In the genomic region with DNA sequence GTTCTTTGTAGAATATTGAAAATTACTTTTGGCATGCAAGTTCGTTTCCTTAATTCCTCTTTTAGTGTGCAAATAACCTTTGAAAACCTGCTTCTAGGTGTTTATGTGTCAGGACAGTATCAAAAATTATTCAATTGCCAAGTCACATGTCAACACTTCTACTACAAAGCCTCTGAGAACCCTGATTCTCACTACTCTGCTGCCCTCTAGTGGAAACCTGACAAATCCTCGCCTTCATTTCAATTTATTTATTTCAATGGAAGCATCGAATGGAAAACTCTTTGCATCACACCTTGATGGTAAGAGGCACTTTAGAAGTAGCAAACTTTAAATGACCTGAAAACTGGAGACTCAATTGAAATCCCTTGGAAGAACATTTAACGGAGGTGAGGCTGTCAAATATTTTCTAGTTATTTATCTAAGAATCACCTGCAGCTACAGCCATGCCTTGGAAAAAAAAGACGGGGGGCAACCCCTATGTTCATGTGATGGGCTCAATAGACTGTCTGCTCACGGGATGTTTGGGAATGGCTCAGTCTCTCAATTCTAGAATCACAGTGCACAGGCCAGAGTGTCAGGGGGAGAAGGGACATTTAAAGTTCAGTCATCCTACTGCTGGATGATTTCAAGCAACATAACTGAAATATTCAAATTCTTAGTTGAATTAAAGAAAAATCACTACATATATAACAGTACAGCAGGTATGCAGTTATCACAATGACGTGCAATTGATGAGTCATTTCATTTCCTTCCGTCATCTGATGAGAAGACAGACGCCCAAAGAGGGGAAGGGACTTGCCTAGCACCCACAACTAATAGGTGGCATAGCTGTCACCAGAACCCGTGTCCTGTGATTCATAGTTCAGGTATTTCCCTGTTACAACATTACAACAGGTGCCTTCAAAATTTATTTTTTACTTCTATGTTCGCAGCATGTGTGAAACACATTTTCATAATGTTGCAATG, we compare ENCODE assay signal across 8 cellular contexts.
DNase-seq lines count a peak whose midpoint lies in the region; TF ChIP-seq lines count a peak whose summit lies in the region.

No MANE protein-coding gene starts in this region.

- H3K36me3 ChIP-seq in SU-DHL-6 (ENCODE audit: low read length) = no peaks in the 10 kb centered on the region

- TF ChIP-seq CTCF in SU-DHL-6 (IDR thresholded peaks at IDR 0.05; ENCODE audit: insufficient read depth, low read length, poor library complexity, severe bottlenecking) (peak; percentile 64), fibroblast of pulmonary artery (IDR thresholded peaks at IDR 0.05; ENCODE audit: low read length, missing control alignments) (peak; percentile 76), osteocyte (IDR thresholded peaks at IDR 0.05) (peak; percentile 78)

- H3K4me2 ChIP-seq in SU-DHL-6 (ENCODE audit: low read depth, low read length, poor library complexity, severe bottlenecking) = no peak overlapping the region

- no peak overlapping the region for H3K4me3 ChIP-seq in SU-DHL-6 (ENCODE audit: insufficient read depth, low read length, poor library complexity, severe bottlenecking)
- H3K4me3 ChIP-seq in fibroblast of pulmonary artery (replicated peaks; ENCODE audit: low read depth, low read length) = no peak overlapping the region

- H3K4me1 Mint-ChIP-seq in osteocyte (ENCODE audit: unreplicated experiment) = no peaks in the 10 kb centered on the region

- H3K9ac ChIP-seq in SU-DHL-6 (ENCODE audit: low read length) = no peak overlapping the region

- H3K9me3 ChIP-seq in SU-DHL-6 (ENCODE audit: insufficient read depth, low read length) = no peaks in the 10 kb centered on the region

- no peak overlapping the region for H2AFZ ChIP-seq in SU-DHL-6 (ENCODE audit: low read depth, low read length, severe bottlenecking)

- H3K27ac ChIP-seq in SU-DHL-6 (ENCODE audit: low read depth, low read length) = no peak overlapping the region

- peaks cover 3% of the 10 kb centered on the region for H3K27me3 Mint-ChIP-seq in osteocyte (ENCODE audit: unreplicated experiment)

- H3K27me3 ChIP-seq in SU-DHL-6 (ENCODE audit: low read length) = no peaks in the 10 kb centered on the region

- H3K4me3 Mint-ChIP-seq in osteocyte (ENCODE audit: unreplicated experiment) = no peak overlapping the region

- H4K20me1 ChIP-seq in SU-DHL-6 (ENCODE audit: low read depth, low read length) = no peaks in the 10 kb centered on the region

- DNase-seq in DMS153 (lab: John Stamatoyannopoulos, UW) (peak; percentile 50), H4 (ENCODE audit: low spot score) (peak; percentile 73), NCI-H1436 treated with DMSO at 0.1 percent for 48 hours (lab: John Stamatoyannopoulos, UW) (peak; percentile 35), fibroblast of pulmonary artery (ENCODE audit: low read depth) (peak; percentile 82), osteocyte (ENCODE audit: extremely low spot score, unreplicated experiment) (no peak), HuH-7.5 (ENCODE audit: low spot score) (no peak)
- DNase-seq in stimulated activated naive CD4-positive, alpha-beta T cell (lab: John Stamatoyannopoulos, UW) = no peak

- H3K9me3 Mint-ChIP-seq in osteocyte (ENCODE audit: unreplicated experiment) = no peaks in the 10 kb centered on the region

- H3K79me2 ChIP-seq in SU-DHL-6 (ENCODE audit: insufficient read depth, low read length) = no peaks in the 10 kb centered on the region

- no peaks in the 10 kb centered on the region for H3K36me3 Mint-ChIP-seq in osteocyte (ENCODE audit: unreplicated experiment)

- H3K9me2 ChIP-seq in SU-DHL-6 (replicated peaks; ENCODE audit: insufficient read depth, low read length) = no peaks in the 10 kb centered on the region; the same call in 1 of the 2 replicates

- H3F3A ChIP-seq in SU-DHL-6 (ENCODE audit: insufficient read depth) = no peaks in the 10 kb centered on the region

- H3K27ac Mint-ChIP-seq in osteocyte (ENCODE audit: unreplicated experiment) = no peak overlapping the region

Comparison
In these comparisons a context has a peak if more than half of its experiments do, and no peak if none do; other contexts are left out.
1. DNase-seq: peak in DMS153 (single experiment), H4 (single experiment), NCI-H1436 treated with DMSO at 0.1 percent for 48 hours (single experiment) and fibroblast of pulmonary artery (single experiment); none in osteocyte (single experiment), stimulated activated naive CD4-positive, alpha-beta T cell (0 of 6) and HuH-7.5 (single experiment).
2. Peak in every context shown above with its lines, with median percentiles within 50 percentile points of each other: CTCF ChIP-seq.